ENCODE assay signal across 1 cellular context in the genomic region with DNA sequence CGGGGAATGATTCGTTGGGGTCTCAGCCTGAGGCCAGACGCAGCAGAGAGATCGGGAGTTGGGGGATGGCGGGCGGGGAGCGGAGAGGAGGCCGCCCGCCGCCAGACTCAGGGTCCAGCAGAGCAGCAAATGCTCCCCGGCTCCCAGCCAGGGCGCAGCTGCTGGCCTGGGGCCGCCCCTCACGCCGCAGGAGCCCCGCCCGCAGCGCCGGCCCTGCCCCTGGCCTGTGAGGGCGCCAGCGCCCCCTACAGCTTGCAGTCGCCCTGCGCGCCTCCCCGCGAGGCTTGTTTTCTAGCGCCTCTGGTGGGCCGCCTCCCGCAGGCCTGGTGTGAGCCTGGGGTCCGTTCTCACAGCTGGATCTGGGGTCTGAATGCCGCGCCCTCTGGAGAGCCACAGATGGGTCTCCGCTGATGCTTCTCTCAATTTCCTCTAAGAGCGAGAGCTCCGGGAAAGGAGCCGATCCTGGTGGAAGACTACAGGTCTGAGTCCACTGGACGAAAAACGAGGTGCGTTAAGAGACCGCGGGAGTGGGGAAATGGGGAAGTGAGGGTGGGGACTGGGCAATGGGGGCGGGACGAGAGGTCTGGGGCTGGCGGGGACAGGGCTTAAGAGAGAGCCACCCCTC.
TF ChIP-seq lines count a peak whose summit lies in the region.

No MANE protein-coding gene starts in this region.

TF ChIP-seq in K562, 482 proteins besides CTCF, POLR2A, EP300 and RAD21 (continued from another document and continues in another):
- no peak for TF ChIP-seq ZBTB26 (CRISPR knock-in tag; IDR thresholded peaks at IDR 0.05)
- TF ChIP-seq ZNF586 (CRISPR knock-in tag; conservative IDR thresholded peaks at IDR 0.05), result no peak
- peak; percentile 96 for TF ChIP-seq ZFX (CRISPR knock-in tag; IDR thresholded peaks at IDR 0.05)
- 0 out of 2 replicates have a peak, but pooled peaks have one; percentile 36 for TF ChIP-seq NCOA1 (IDR thresholded peaks at IDR 0.05; ENCODE audit: low read depth)
- peak; percentile 59 for TF ChIP-seq TRIM28 (IDR thresholded peaks at IDR 0.05)
- TF ChIP-seq, protein P1, sequence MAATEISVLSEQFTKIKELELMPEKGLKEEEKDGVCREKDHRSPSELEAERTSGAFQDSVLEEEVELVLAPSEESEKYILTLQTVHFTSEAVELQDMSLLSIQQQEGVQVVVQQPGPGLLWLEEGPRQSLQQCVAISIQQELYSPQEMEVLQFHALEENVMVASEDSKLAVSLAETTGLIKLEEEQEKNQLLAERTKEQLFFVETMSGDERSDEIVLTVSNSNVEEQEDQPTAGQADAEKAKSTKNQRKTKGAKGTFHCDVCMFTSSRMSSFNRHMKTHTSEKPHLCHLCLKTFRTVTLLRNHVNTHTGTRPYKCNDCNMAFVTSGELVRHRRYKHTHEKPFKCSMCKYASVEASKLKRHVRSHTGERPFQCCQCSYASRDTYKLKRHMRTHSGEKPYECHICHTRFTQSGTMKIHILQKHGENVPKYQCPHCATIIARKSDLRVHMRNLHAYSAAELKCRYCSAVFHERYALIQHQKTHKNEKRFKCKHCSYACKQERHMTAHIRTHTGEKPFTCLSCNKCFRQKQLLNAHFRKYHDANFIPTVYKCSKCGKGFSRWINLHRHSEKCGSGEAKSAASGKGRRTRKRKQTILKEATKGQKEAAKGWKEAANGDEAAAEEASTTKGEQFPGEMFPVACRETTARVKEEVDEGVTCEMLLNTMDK (IDR thresholded peaks at IDR 0.05; ENCODE audit: borderline replicate concordance, insufficient read depth, low read depth, low read length, poor library complexity, severe bottlenecking), result peak; percentile 99
- TF ChIP-seq ZBTB34 (CRISPR knock-in tag; IDR thresholded peaks at IDR 0.05), result no peak
- TF ChIP-seq CC2D1A (IDR thresholded peaks at IDR 0.05), result peak; percentile 57
- 0 out of 2 replicates have a peak, but pooled peaks have one; percentile 45 for TF ChIP-seq ZNF282 (CRISPR knock-in tag; IDR thresholded peaks at IDR 0.05)
- TF ChIP-seq MYC (IDR thresholded peaks at IDR 0.05; ENCODE audit: low read depth, low read length), result peak; percentile 83
- no peak for TF ChIP-seq MYC (CRISPR knock-in tag; IDR thresholded peaks at IDR 0.05; ENCODE audit: borderline replicate concordance, low read depth)
- peak; percentile 85 for TF ChIP-seq HMGN3 (IDR thresholded peaks at IDR 0.05; ENCODE audit: borderline replicate concordance, extremely low read depth, insufficient read length, low read depth, low read length)
- TF ChIP-seq, protein P2, sequence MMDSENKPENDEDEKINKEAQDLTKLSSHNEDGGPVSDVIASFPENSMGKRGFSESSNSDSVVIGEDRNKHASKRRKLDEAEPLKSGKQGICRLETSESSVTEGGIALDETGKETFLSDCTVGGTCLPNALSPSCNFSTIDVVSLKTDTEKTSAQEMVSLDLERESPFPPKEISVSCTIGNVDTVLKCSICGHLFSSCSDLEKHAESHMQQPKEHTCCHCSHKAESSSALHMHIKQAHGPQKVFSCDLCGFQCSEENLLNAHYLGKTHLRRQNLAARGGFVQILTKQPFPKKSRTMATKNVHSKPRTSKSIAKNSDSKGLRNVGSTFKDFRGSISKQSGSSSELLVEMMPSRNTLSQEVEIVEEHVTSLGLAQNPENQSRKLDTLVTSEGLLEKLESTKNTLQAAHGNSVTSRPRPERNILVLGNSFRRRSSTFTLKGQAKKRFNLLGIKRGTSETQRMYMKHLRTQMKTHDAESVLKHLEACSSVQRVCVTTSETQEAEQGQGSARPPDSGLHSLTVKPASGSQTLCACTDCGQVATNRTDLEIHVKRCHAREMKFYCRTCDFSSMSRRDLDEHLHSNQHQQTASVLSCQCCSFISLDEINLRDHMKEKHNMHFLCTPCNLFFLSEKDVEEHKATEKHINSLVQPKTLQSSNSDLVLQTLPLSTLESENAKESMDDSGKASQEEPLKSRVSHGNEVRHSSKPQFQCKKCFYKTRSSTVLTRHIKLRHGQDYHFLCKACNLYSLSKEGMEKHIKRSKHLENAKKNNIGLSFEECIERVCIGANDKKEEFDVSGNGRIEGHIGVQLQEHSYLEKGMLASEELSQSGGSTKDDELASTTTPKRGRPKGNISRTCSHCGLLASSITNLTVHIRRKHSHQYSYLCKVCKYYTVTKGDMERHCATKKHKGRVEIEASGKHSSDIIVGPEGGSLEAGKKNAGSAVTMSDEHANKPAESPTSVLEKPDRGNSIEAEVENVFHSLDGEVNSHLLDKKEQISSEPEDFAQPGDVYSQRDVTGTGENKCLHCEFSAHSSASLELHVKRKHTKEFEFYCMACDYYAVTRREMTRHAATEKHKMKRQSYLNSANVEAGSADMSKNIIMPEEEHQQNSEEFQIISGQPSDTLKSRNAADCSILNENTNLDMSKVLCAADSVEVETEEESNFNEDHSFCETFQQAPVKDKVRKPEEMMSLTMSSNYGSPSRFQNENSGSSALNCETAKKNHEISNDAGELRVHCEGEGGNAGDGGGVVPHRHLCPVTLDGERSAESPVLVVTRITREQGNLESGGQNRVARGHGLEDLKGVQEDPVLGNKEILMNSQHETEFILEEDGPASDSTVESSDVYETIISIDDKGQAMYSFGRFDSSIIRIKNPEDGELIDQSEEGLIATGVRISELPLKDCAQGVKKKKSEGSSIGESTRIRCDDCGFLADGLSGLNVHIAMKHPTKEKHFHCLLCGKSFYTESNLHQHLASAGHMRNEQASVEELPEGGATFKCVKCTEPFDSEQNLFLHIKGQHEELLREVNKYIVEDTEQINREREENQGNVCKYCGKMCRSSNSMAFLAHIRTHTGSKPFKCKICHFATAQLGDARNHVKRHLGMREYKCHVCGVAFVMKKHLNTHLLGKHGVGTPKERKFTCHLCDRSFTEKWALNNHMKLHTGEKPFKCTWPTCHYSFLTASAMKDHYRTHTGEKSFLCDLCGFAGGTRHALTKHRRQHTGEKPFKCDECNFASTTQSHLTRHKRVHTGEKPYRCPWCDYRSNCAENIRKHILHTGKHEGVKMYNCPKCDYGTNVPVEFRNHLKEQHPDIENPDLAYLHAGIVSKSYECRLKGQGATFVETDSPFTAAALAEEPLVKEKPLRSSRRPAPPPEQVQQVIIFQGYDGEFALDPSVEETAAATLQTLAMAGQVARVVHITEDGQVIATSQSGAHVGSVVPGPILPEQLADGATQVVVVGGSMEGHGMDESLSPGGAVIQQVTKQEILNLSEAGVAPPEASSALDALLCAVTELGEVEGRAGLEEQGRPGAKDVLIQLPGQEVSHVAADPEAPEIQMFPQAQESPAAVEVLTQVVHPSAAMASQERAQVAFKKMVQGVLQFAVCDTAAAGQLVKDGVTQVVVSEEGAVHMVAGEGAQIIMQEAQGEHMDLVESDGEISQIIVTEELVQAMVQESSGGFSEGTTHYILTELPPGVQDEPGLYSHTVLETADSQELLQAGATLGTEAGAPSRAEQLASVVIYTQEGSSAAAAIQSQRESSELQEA (IDR thresholded peaks at IDR 0.05; ENCODE audit: low read depth), result no peak
- TF ChIP-seq FOXA3 (CRISPR knock-in tag; conservative IDR thresholded peaks at IDR 0.05 in 1 of 2, IDR thresholded peaks at IDR 0.05 in 1 of 2), result peak in 1 of 2 experiments; percentile 2; a peak in 2 of 4 replicates
- TF ChIP-seq XRCC4 (IDR thresholded peaks at IDR 0.05; ENCODE audit: extremely low read depth, insufficient read depth, insufficient read length), result no peak
- TF ChIP-seq, protein P3, sequence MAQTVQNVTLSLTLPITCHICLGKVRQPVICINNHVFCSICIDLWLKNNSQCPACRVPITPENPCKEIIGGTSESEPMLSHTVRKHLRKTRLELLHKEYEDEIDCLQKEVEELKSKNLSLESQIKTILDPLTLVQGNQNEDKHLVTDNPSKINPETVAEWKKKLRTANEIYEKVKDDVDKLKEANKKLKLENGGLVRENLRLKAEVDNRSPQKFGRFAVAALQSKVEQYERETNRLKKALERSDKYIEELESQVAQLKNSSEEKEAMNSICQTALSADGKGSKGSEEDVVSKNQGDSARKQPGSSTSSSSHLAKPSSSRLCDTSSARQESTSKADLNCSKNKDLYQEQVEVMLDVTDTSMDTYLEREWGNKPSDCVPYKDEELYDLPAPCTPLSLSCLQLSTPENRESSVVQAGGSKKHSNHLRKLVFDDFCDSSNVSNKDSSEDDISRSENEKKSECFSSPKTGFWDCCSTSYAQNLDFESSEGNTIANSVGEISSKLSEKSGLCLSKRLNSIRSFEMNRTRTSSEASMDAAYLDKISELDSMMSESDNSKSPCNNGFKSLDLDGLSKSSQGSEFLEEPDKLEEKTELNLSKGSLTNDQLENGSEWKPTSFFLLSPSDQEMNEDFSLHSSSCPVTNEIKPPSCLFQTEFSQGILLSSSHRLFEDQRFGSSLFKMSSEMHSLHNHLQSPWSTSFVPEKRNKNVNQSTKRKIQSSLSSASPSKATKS (CRISPR knock-in tag; IDR thresholded peaks at IDR 0.05), result no peak
- no peak for TF ChIP-seq ZBTB8A (IDR thresholded peaks at IDR 0.05; ENCODE audit: partially characterized antibody)
- TF ChIP-seq MAX (CRISPR knock-in tag; IDR thresholded peaks at IDR 0.05), result no peak; the same call in 1 of the 2 replicates
- TF ChIP-seq BRF1 (IDR thresholded peaks at IDR 0.05; ENCODE audit: borderline replicate concordance, extremely low read depth, insufficient read length), result no peak
- no peak for TF ChIP-seq BCL6 (CRISPR knock-in tag; IDR thresholded peaks at IDR 0.05)
- TF ChIP-seq ZNF133 (CRISPR knock-in tag; IDR thresholded peaks at IDR 0.05), result 0 out of 2 replicates have a peak, but pooled peaks have one; percentile 12
- peak; percentile 60; the same call in 1 of the 2 replicates for TF ChIP-seq ARID2 (IDR thresholded peaks at IDR 0.05)
- TF ChIP-seq ATF1 (CRISPR knock-in tag; IDR thresholded peaks at IDR 0.05), result no peak
- TF ChIP-seq ATF1 (tag; IDR thresholded peaks at IDR 0.05), result peak; percentile 67; the same call in 1 of the 2 replicates
- peak; percentile 66; the same call in 1 of the 2 replicates for TF ChIP-seq ZKSCAN1 (IDR thresholded peaks at IDR 0.05; ENCODE audit: low read depth, low read length)
- TF ChIP-seq KAT2B (IDR thresholded peaks at IDR 0.05; ENCODE audit: low read depth, low read length), result peak; percentile 77
- no peak for TF ChIP-seq ZNF551 (CRISPR knock-in tag; IDR thresholded peaks at IDR 0.05)
- TF ChIP-seq EZH2 (IDR thresholded peaks at IDR 0.05; ENCODE audit: borderline replicate concordance, low read depth, low read length), result no peak
- peak; percentile 76 for TF ChIP-seq SMARCC2 (IDR thresholded peaks at IDR 0.05; ENCODE audit: low read depth)
- peak; percentile 79 for TF ChIP-seq ZZZ3 (IDR thresholded peaks at IDR 0.05)
- TF ChIP-seq, protein P4, sequence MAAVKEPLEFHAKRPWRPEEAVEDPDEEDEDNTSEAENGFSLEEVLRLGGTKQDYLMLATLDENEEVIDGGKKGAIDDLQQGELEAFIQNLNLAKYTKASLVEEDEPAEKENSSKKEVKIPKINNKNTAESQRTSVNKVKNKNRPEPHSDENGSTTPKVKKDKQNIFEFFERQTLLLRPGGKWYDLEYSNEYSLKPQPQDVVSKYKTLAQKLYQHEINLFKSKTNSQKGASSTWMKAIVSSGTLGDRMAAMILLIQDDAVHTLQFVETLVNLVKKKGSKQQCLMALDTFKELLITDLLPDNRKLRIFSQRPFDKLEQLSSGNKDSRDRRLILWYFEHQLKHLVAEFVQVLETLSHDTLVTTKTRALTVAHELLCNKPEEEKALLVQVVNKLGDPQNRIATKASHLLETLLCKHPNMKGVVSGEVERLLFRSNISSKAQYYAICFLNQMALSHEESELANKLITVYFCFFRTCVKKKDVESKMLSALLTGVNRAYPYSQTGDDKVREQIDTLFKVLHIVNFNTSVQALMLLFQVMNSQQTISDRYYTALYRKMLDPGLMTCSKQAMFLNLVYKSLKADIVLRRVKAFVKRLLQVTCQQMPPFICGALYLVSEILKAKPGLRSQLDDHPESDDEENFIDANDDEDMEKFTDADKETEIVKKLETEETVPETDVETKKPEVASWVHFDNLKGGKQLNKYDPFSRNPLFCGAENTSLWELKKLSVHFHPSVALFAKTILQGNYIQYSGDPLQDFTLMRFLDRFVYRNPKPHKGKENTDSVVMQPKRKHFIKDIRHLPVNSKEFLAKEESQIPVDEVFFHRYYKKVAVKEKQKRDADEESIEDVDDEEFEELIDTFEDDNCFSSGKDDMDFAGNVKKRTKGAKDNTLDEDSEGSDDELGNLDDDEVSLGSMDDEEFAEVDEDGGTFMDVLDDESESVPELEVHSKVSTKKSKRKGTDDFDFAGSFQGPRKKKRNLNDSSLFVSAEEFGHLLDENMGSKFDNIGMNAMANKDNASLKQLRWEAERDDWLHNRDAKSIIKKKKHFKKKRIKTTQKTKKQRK (IDR thresholded peaks at IDR 0.05; ENCODE audit: borderline replicate concordance, low read depth, low read length), result 0 out of 2 replicates have a peak, but pooled peaks have one; percentile 33
- TF ChIP-seq USF1 (CRISPR knock-in tag; IDR thresholded peaks at IDR 0.05), result no peak
- no peak for TF ChIP-seq ZNF41 (CRISPR knock-in tag; conservative IDR thresholded peaks at IDR 0.05)
- no peak; the same call in 1 of the 2 replicates for TF ChIP-seq ZNF212 (CRISPR knock-in tag; IDR thresholded peaks at IDR 0.05)
- TF ChIP-seq CREBBP (IDR thresholded peaks at IDR 0.05; ENCODE audit: low read depth, low read length), result no peak
- no peak for TF ChIP-seq ELF2 (CRISPR knock-in tag; IDR thresholded peaks at IDR 0.05)
- 0 out of 2 replicates have a peak, but pooled peaks have one; percentile 45 for TF ChIP-seq ZSCAN29 (IDR thresholded peaks at IDR 0.05)
- peak; percentile 81 for TF ChIP-seq TAF7 (tag; IDR thresholded peaks at IDR 0.05)
- no peak for TF ChIP-seq CBX8 (IDR thresholded peaks at IDR 0.05; ENCODE audit: borderline replicate concordance, extremely low read depth, low read depth, low read length, poor library complexity, severe bottlenecking)
- no peak for TF ChIP-seq ZNF324 (CRISPR knock-in tag; IDR thresholded peaks at IDR 0.05)
- TF ChIP-seq HDAC1 (IDR thresholded peaks at IDR 0.05), result peak; percentile 74 to 88
